In the genomic region with DNA sequence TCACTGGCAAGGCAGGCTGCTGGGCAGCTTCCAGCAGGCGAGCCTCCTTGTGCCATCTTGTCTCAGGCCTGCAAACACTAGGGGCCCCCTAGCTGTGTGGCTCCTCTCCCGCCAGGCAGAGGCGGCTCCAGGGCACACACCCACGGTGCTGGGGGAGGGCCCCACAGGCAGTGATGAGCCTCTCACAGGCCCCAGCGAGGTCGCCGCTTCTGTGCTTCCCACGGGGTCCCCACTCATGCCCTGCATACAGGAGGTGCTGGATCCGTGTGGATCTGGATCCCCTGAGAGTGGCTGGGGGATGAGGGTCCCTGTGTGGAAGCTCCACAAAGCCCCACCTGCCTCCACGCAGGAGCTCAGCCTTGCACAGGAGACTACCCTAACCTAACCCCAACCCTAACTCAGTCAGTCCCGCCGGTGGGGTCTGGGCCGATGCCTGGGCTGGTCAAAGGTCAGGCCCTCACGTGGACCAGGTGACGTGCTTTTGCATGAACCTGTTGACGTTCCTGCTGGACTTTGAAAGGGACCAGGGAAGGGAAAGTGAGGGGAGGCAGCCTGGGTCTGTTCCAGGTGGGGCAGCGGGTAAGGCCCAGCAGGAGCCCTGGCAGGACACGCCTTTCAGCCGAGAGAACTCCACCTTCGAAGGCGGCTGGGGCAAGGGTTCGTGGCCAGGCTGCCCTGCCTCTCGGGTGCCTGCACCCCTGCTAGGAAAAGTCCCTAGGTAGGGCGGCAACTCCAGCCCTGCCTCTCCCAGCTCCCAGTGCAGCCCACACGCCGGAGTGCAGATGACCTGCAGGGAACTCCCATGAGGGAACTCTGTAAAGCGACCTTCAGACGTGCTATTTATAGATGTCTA, we compare ENCODE assay signal across 24 cellular contexts. TPM values are rescaled to one million over a fixed set of nuclear protein-coding genes. Genes with fewer than 3 reads are reported as not detected.
DNase-seq lines count a peak whose midpoint lies in the region; TF ChIP-seq lines count a peak whose summit lies in the region.
"Had no signal": no experiment of that assay in that cellular context is flagged by ENCODE, and none has a peak within 500 bp of the region (broad histone marks: within the 10 kb centered on the region; RNA-seq: fewer than 3 reads in every experiment).

No MANE protein-coding gene starts in this region.

- peak overlapping the region; percentile 38 for H3K9ac ChIP-seq in NT2/D1 (ENCODE audit: insufficient read length, low read depth)

- 63% methylated on average over 28 of the region's 28 CpGs for WGBS in hepatocyte (ENCODE audit: low lambda C conversion rate, missing lambda C conversion rate)

- H3K4me3 ChIP-seq in NT2/D1 (ENCODE audit: insufficient read length, low read depth) (no peak overlapping the region), hepatocyte (no peak overlapping the region)
- H3K4me3 ChIP-seq: HAP-1, skin epidermis, testis had no signal

- H3K9me2 ChIP-seq in hepatocyte (replicated peaks; ENCODE audit: insufficient read depth): no peaks in the 10 kb centered on the region

- no peaks in the 10 kb centered on the region for H3K9me3 ChIP-seq in NT2/D1 (ENCODE audit: insufficient read depth, low read length)
- H3K9me3 ChIP-seq in hepatocyte (ENCODE audit: low read depth): no peaks in the 10 kb centered on the region
- H3K9me3 ChIP-seq: HAP-1, testis had no signal

- no peak for TF ChIP-seq CTCF in hepatocyte (IDR thresholded peaks at IDR 0.05; ENCODE audit: poor library complexity)

- H3K27me3 ChIP-seq in NT2/D1 (ENCODE audit: insufficient read depth, insufficient read length): peaks cover 44% of the 10 kb centered on the region
- H3K27me3 ChIP-seq in hepatocyte: no peaks in the 10 kb centered on the region
- H3K27me3 ChIP-seq: testis had no signal

- peak; percentile 57 for DNase-seq in DMS 273 (lab: John Stamatoyannopoulos, UW; ENCODE audit: unreplicated experiment)
- no peak for DNase-seq in DMS 273 treated with DMSO at 0.1 percent for 48 hours (lab: John Stamatoyannopoulos, UW)
- DNase-seq in NT2/D1 (ENCODE audit: low read depth, low spot score): no peak
- DNase-seq in hepatocyte (ENCODE audit: low spot score): peak; percentile 78
- peak; percentile 28 for DNase-seq in stimulated activated CD8-positive, alpha-beta memory T cell treated with anti-CD3 and anti-CD28 coated beads, Interleukin-4, amount 100 ng/mL, for 48 hours
- DNase-seq in pons (ENCODE audit: low spot score): no peak
- no peak for DNase-seq in dedifferentiated amniotic fluid mesenchymal stem cell (ENCODE audit: extremely low spot score)
- no peak for DNase-seq in effector CD8-positive, alpha-beta T cell (lab: John Stamatoyannopoulos, UW)
- DNase-seq: 8988T; activated CD4-positive, alpha-beta T cell treated with anti-CD3 and anti-CD28 coated beads for 1 hour; activated gamma-delta T cell; anterior cingulate cortex; cerebellar nuclear complex; DMS79; Kasumi-1; stimulated activated CD4-positive, alpha-beta T cell treated with anti-CD3 and anti-CD28 coated beads, Interleukin-4, amount 100 ng/mL, for 24 hours; testis had no signal

- peak overlapping the region; percentile 52 for H3K4me2 ChIP-seq in hepatocyte

- peaks cover 47% of the 10 kb centered on the region for H3K4me1 ChIP-seq in NT2/D1 (ENCODE audit: insufficient read depth, insufficient read length)
- H3K4me1 ChIP-seq in hepatocyte (ENCODE audit: insufficient read depth): peaks cover 51% of the 10 kb centered on the region

- no peaks in the 10 kb centered on the region for H3K79me2 ChIP-seq in hepatocyte

- H2AFZ ChIP-seq in hepatocyte: no peak overlapping the region

- no peaks in the 10 kb centered on the region for H3K36me3 ChIP-seq in NT2/D1 (ENCODE audit: insufficient read depth, insufficient read length, low read length)
- H3K36me3 ChIP-seq in hepatocyte (replicated peaks; ENCODE audit: insufficient read depth, low read depth): no peaks in the 10 kb centered on the region
- H3K36me3 ChIP-seq: HAP-1 had no signal

- H3K27ac ChIP-seq in hepatocyte: peak overlapping the region; percentile 85
- H3K27ac ChIP-seq: C4-2B, skin epidermis, testis had no signal

- H4K20me1 ChIP-seq in hepatocyte (ENCODE audit: insufficient read depth, poor library complexity, severe bottlenecking): no peaks in the 10 kb centered on the region

RNA-seq across cellular contexts. Expression of a gene that starts 5.2 kb away (rescaled TPM):
- total RNA-seq in hepatocyte: 9.3 and 9.7 TPM in 2 replicates
- polyA plus RNA-seq in hepatocyte: 9.9 and 15.0 TPM in 2 replicates

RNA-seq across cellular contexts. Expression of a gene that starts 11.0 kb away (rescaled TPM):
- total RNA-seq in hepatocyte: 0.64 and 1.8 TPM in 2 replicates
- 7.0 and 7.8 TPM in 2 replicates for polyA plus RNA-seq in hepatocyte
- total RNA-seq: frontal cortex, NCI-H460 had no signal

RNA-seq across cellular contexts. Expression of a gene that starts 30.7 kb away (rescaled TPM):
- total RNA-seq in hepatocyte: not detected in 2 replicates
- polyA plus RNA-seq in hepatocyte: not detected in 2 replicates
- total RNA-seq: frontal cortex, lower leg skin, posterior vena cava had no signal

RNA-seq across cellular contexts. Expression of a gene that starts 43.2 kb away (rescaled TPM):
- total RNA-seq in hepatocyte: 0.10 TPM in 1 of 2 replicates, not detected in the other
- polyA plus RNA-seq in hepatocyte: not detected in 2 replicates
- total RNA-seq: frontal cortex, lower leg skin, NCI-H460, posterior vena cava had no signal

RNA-seq across cellular contexts. Expression of a gene that starts 54.9 kb away (rescaled TPM):
- 55.7 and 72.5 TPM in 2 replicates for total RNA-seq in hepatocyte
- polyA plus RNA-seq in hepatocyte: 152 and 193 TPM in 2 replicates

Comparison
In these comparisons a context has a peak if more than half of its experiments do, and no peak if none do; other contexts are left out.
1. DNase-seq: peak in DMS 273 (single experiment), hepatocyte (single experiment) and stimulated activated CD8-positive, alpha-beta memory T cell treated with anti-CD3 and anti-CD28 coated beads, Interleukin-4, amount 100 ng/mL, for 48 hours (single experiment); none in DMS 273 treated with DMSO at 0.1 percent for 48 hours (single experiment), NT2/D1 (single experiment), pons (single experiment), dedifferentiated amniotic fluid mesenchymal stem cell (single experiment) and effector CD8-positive, alpha-beta T cell (single experiment).